ENCODE assay signal across 16 cellular contexts in the genomic region with DNA sequence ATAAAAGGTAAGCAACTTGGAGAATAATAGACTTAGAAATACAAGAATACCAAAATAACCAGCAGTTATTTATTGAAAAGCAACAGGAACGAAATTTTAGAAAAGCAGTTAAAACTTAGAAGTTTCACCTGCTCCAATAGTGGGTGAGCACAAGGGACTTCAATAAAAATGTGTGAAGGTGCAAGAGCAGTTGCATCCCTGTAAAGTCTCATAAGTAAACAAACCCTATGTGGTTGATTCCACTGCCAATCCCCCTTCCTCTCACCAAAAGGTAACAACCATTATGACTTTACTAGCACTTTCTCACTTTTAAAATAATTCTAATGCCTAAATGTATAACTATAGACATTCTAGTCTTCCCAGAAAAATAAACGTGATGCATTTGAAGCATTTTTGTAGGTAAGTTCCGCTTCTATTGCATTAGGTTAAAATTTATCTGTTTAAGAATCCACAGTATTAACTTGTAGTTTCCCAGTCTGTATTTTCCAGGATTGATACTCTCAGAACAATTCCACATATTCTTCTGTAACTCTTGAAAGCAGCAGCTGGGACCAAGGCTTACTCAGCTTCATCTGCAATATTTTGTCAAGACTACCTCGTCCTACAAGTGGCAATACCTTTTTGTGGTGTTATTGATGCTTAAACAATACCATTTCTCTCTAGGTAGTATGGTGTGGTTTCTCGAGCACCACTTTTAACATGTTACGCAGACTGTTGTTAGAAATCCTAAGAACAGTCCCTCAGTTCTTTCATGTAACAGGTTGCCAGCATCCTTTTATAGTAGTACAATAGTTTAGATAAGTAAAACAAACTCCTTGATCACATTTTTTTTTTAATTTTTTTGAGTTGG. TPM values are rescaled to one million over a fixed set of nuclear protein-coding genes. Genes with fewer than 3 reads are reported as not detected.
DNase-seq lines count a peak whose midpoint lies in the region; ATAC-seq and TF ChIP-seq lines count a peak whose summit lies in the region.
"Had no signal": no experiment of that assay in that cellular context is flagged by ENCODE, and none has a peak within 500 bp of the region (broad histone marks: within the 10 kb centered on the region; RNA-seq: fewer than 3 reads in every experiment).

No MANE protein-coding gene starts in this region.

- H3K4me3 ChIP-seq in OCI-LY3 (ENCODE audit: low read length) (no peak overlapping the region), upper lobe of right lung (no peak overlapping the region)
- H3K4me3 ChIP-seq: uterus had no signal

- ATAC-seq in effector memory CD8-positive, alpha-beta T cell (replicated peaks): peak; percentile 25
- peak; percentile 78 for ATAC-seq in upper lobe of right lung
- ATAC-seq in GM21526 (IDR thresholded peaks at IDR 0.05; ENCODE audit: low FRiP score, unreplicated experiment): no peak

- peaks cover 100% of the 10 kb centered on the region for H3K79me2 ChIP-seq in OCI-LY3 (ENCODE audit: low read length)

- H3K27me3 ChIP-seq in OCI-LY3 (ENCODE audit: low read depth, low read length) (no peaks in the 10 kb centered on the region), upper lobe of right lung (no peaks in the 10 kb centered on the region)
- H3K27me3 ChIP-seq: uterus had no signal

- no peak overlapping the region for H3K27ac ChIP-seq in OCI-LY3 (ENCODE audit: low read length)
- no peak overlapping the region for H3K27ac ChIP-seq in upper lobe of right lung
- H3K27ac ChIP-seq: uterus had no signal

- intact Hi-C loops in upper lobe of right lung (cut with DNase I): no loop called here

- H3K36me3 ChIP-seq in OCI-LY3 (replicated peaks; ENCODE audit: low read depth, low read length): peaks cover 73% of the 10 kb centered on the region
- H3K36me3 ChIP-seq in upper lobe of right lung: peaks cover 70% of the 10 kb centered on the region
- H3K36me3 ChIP-seq: uterus had no signal

- H3K36me3 Mint-ChIP-seq in activated naive CD4-positive, alpha-beta T cell treated with anti-CD3 and anti-CD28 coated beads, Interleukin-2, amount 50 U/mL, for 24 hours: peaks cover 16% of the 10 kb centered on the region
- peaks cover 37% of the 10 kb centered on the region for H3K36me3 Mint-ChIP-seq in activated naive CD4-positive, alpha-beta T cell treated with anti-CD3 and anti-CD28 coated beads, Interleukin-2, amount 10 ng/mL, durations not matched to agents 7 days and 5 days
- peaks cover 86% of the 10 kb centered on the region for H3K36me3 Mint-ChIP-seq in effector memory CD8-positive, alpha-beta T cell (ENCODE audit: insufficient read depth)

- CTCF ChIA-PET in activated naive CD4-positive, alpha-beta T cell treated with anti-CD3 and anti-CD28 coated beads, Interleukin-2, amount 10 ng/mL, durations not matched to agents 7 days and 5 days (lab: Charles Lee): no interaction called here

- TF ChIP-seq CTCF in OCI-LY3 (IDR thresholded peaks at IDR 0.05; ENCODE audit: low read depth, low read length) (no peak), upper lobe of right lung (IDR thresholded peaks at IDR 0.05) (no peak)

- peak overlapping the region; percentile 64 for H3K4me3 Mint-ChIP-seq in activated naive CD4-positive, alpha-beta T cell treated with anti-CD3 and anti-CD28 coated beads, Interleukin-2, amount 50 U/mL, for 24 hours
- H3K4me3 Mint-ChIP-seq in activated naive CD4-positive, alpha-beta T cell treated with anti-CD3 and anti-CD28 coated beads, Interleukin-2, amount 10 ng/mL, durations not matched to agents 7 days and 5 days: no peak overlapping the region
- peak overlapping the region; percentile 46 to 48 for H3K4me3 Mint-ChIP-seq in effector memory CD8-positive, alpha-beta T cell

- H3K27me3 Mint-ChIP-seq in activated naive CD4-positive, alpha-beta T cell treated with anti-CD3 and anti-CD28 coated beads, Interleukin-2, amount 50 U/mL, for 24 hours: no peaks in the 10 kb centered on the region
- no peaks in the 10 kb centered on the region for H3K27me3 Mint-ChIP-seq in activated naive CD4-positive, alpha-beta T cell treated with anti-CD3 and anti-CD28 coated beads, Interleukin-2, amount 10 ng/mL, durations not matched to agents 7 days and 5 days
- H3K27me3 Mint-ChIP-seq in effector memory CD8-positive, alpha-beta T cell: no peaks in the 10 kb centered on the region

- no peaks in the 10 kb centered on the region for H3K9me3 ChIP-seq in OCI-LY3 (ENCODE audit: insufficient read depth, low read length)
- no peaks in the 10 kb centered on the region for H3K9me3 ChIP-seq in upper lobe of right lung
- H3K9me3 ChIP-seq: Caco-2, uterus had no signal

- H3K9me3 Mint-ChIP-seq in activated naive CD4-positive, alpha-beta T cell treated with anti-CD3 and anti-CD28 coated beads, Interleukin-2, amount 50 U/mL, for 24 hours: no peaks in the 10 kb centered on the region
- no peaks in the 10 kb centered on the region for H3K9me3 Mint-ChIP-seq in activated naive CD4-positive, alpha-beta T cell treated with anti-CD3 and anti-CD28 coated beads, Interleukin-2, amount 10 ng/mL, durations not matched to agents 7 days and 5 days
- no peaks in the 10 kb centered on the region for H3K9me3 Mint-ChIP-seq in effector memory CD8-positive, alpha-beta T cell

- H2AFZ ChIP-seq in OCI-LY3 (ENCODE audit: low read depth, low read length): no peak overlapping the region

- peak overlapping the region; percentile 30 for H3K27ac Mint-ChIP-seq in activated naive CD4-positive, alpha-beta T cell treated with anti-CD3 and anti-CD28 coated beads, Interleukin-2, amount 50 U/mL, for 24 hours
- no peak overlapping the region for H3K27ac Mint-ChIP-seq in activated naive CD4-positive, alpha-beta T cell treated with anti-CD3 and anti-CD28 coated beads, Interleukin-2, amount 10 ng/mL, durations not matched to agents 7 days and 5 days
- peak overlapping the region; percentile 68 to 80 for H3K27ac Mint-ChIP-seq in effector memory CD8-positive, alpha-beta T cell

- H3K9ac ChIP-seq in OCI-LY3 (ENCODE audit: low read length): no peak overlapping the region

- H4K20me1 ChIP-seq in OCI-LY3 (ENCODE audit: insufficient read depth, low read length): peaks cover 100% of the 10 kb centered on the region

- no peak for DNase-seq in activated naive CD4-positive, alpha-beta T cell treated with anti-CD3 and anti-CD28 coated beads, Interleukin-2, amount 10 ng/mL, durations not matched to agents 7 days and 5 days
- DNase-seq in effector memory CD8-positive, alpha-beta T cell: no peak
- DNase-seq in upper lobe of right lung: no peak
- no peak for DNase-seq in mesenteric fat pad (ENCODE audit: low spot score)
- DNase-seq in NK-92 treated with Interleukin-12 subunit alpha and Interleukin-12 subunit beta, amount 100 ng/mL, for 24 hours (lab: John Stamatoyannopoulos, UW): no peak
- DNase-seq: aorta; Caco-2; NCI-H1417; SIG-M5; stimulated activated naive CD4-positive, alpha-beta T cell treated with Interleukin-2 at 50 U/mL for 16 hours; uterus had no signal

- peak overlapping the region; percentile 41 for H3K4me2 ChIP-seq in OCI-LY3 (ENCODE audit: low read length)

- H3K4me1 ChIP-seq in OCI-LY3 (ENCODE audit: low read length) (peaks cover 51% of the 10 kb centered on the region), upper lobe of right lung (peaks cover 80% of the 10 kb centered on the region)
- H3K4me1 ChIP-seq: Caco-2 had no signal

- peaks cover 93% of the 10 kb centered on the region for H3K4me1 Mint-ChIP-seq in activated naive CD4-positive, alpha-beta T cell treated with anti-CD3 and anti-CD28 coated beads, Interleukin-2, amount 50 U/mL, for 24 hours
- peaks cover 71% of the 10 kb centered on the region for H3K4me1 Mint-ChIP-seq in activated naive CD4-positive, alpha-beta T cell treated with anti-CD3 and anti-CD28 coated beads, Interleukin-2, amount 10 ng/mL, durations not matched to agents 7 days and 5 days
- peaks cover 62 to 71% of the 10 kb centered on the region in 2 donors for H3K4me1 Mint-ChIP-seq in effector memory CD8-positive, alpha-beta T cell (ENCODE audit: low read depth in 2 of 2)

RNA-seq across cellular contexts. Expression of a gene that starts 32.1 kb away (rescaled TPM):
- 368 TPM for total RNA-seq in upper lobe of right lung
- total RNA-seq in mesenteric fat pad: 330 TPM

RNA-seq across cellular contexts. Expression of a gene that starts 42.7 kb away (rescaled TPM):
- total RNA-seq in upper lobe of right lung (1.7 TPM), mesenteric fat pad (0.80 TPM)
- total RNA-seq: Caco-2, fibroblast of villous mesenchyme, myocyte had no signal
